29 cellular contexts compared by ENCODE assay signal in genomic region chr7:141079223-141079622, GRCh38.
"Had no signal": no experiment of that assay in that cellular context is flagged by ENCODE, and none has a peak within 500 bp of the region (broad histone marks: within the 10 kb centered on the region; RNA-seq: fewer than 3 reads in every experiment).

No MANE protein-coding gene starts in this region.

- H3K27ac ChIP-seq: brain microvascular endothelial cell, coronary artery, dorsolateral prefrontal cortex had no signal

- DNase-seq: activated CD4-positive, alpha-beta memory T cell treated with anti-CD3 and anti-CD28 coated beads, Interleukin-2, amount 10 ng/mL, durations not matched to agents 7 days and 5 days; activated CD4-positive, alpha-beta T cell treated with anti-CD3 and anti-CD28 coated beads for 1 hour; activated CD4-positive, alpha-beta T cell treated with anti-CD3 and anti-CD28 coated beads for 4 hours; activated CD4-positive, alpha-beta T cell treated with anti-CD3 and anti-CD28 coated beads, Interleukin-2, amount 10 ng/mL, durations not matched to agents 7 days and 5 days; activated CD4-positive, alpha-beta T cell treated with anti-CD3 and anti-CD28 coated beads, Interleukin-2, amount 50 U/mL, for 4 hours; activated effector memory CD4-positive, alpha-beta T cell treated with Interleukin-2 at 50 U/mL for 16 hours; activated gamma-delta T cell treated with Interleukin-2 at 50 U/mL for 16 hours; activated naive CD4-positive, alpha-beta T cell treated with anti-CD3 and anti-CD28 coated beads, Interleukin-2, amount 50 U/mL, for 16 hours; activated naive CD4-positive, alpha-beta T cell treated with Interleukin-2 at 50 U/mL for 16 hours; activated T-cell treated with anti-CD3 and anti-CD28 coated beads, Interleukin-2, amount 50 U/mL, for 4 hours; amniotic stem cell; anterior cingulate cortex; brain microvascular endothelial cell; dorsolateral prefrontal cortex; effector memory CD4-positive, alpha-beta T cell; endodermal cell; foreskin fibroblast; head of caudate nucleus; T-helper 1 cell; T-helper 17 cell; T1000 had no signal

- H3K4me1 Mint-ChIP-seq: activated T-helper 17 cell treated with anti-CD3 and anti-CD28 coated beads, Interleukin-2, amount 50 U/mL, for 72 hours; central memory CD8-positive, alpha-beta T cell had no signal

- H3K36me3 Mint-ChIP-seq: activated naive CD8-positive, alpha-beta T cell; WTC11 had no signal

- H3K4me3 ChIP-seq: coronary artery had no signal

- H3K27ac Mint-ChIP-seq: activated CD4-positive, alpha-beta memory T cell treated with anti-CD3 and anti-CD28 coated beads, Interleukin-2, amount 10 ng/mL, durations not matched to agents 7 days and 5 days; activated CD4-positive, alpha-beta T cell treated with anti-CD3 and anti-CD28 coated beads, Interleukin-2, amount 10 ng/mL, durations not matched to agents 7 days and 5 days; activated naive CD8-positive, alpha-beta T cell; activated T-helper 17 cell treated with anti-CD3 and anti-CD28 coated beads, Interleukin-2, amount 50 U/mL, for 72 hours; dendritic cell treated with granulocyte-macrophage colony-stimulating factor and Interleukin-4, amounts not matched to agents 40 ng/mL and 50 ng/mL, for 4 days; endodermal cell; T-helper 17 cell; T-helper 2 cell treated with Interferon-gamma antibody and Interleukin-4, amounts not matched to agents 5 μg/mL and 100 μg/mL, for 36 hours; WTC11 had no signal

- H3K4me3 Mint-ChIP-seq: activated CD4-positive, alpha-beta memory T cell treated with anti-CD3 and anti-CD28 coated beads, Interleukin-2, amount 10 ng/mL, durations not matched to agents 7 days and 5 days; activated CD4-positive, alpha-beta T cell treated with anti-CD3 and anti-CD28 coated beads, Interleukin-2, amount 10 ng/mL, durations not matched to agents 7 days and 5 days; activated naive CD8-positive, alpha-beta T cell; activated T-cell treated with anti-CD3 and anti-CD28 coated beads, Interleukin-2, amount 50 U/mL, for 4 hours; activated T-helper 17 cell treated with anti-CD3 and anti-CD28 coated beads, Interleukin-2, amount 50 U/mL, for 72 hours; central memory CD8-positive, alpha-beta T cell; dendritic cell treated with granulocyte-macrophage colony-stimulating factor and Interleukin-4, amounts not matched to agents 40 ng/mL and 50 ng/mL, for 4 days; endodermal cell; T-helper 17 cell; T-helper 2 cell treated with Interferon-gamma antibody and Interleukin-4, amounts not matched to agents 5 μg/mL and 100 μg/mL, for 36 hours; WTC11 had no signal

- ATAC-seq: activated T-cell treated with anti-CD3 and anti-CD28 coated beads, Interleukin-2, amount 50 U/mL, for 4 hours; activated T-helper 17 cell treated with anti-CD3 and anti-CD28 coated beads, Interleukin-2, amount 50 U/mL, for 72 hours; esophagus mucosa; T-helper 17 cell; WTC11 had no signal

- H3K9me3 Mint-ChIP-seq: activated CD4-positive, alpha-beta memory T cell treated with anti-CD3 and anti-CD28 coated beads, Interleukin-2, amount 10 ng/mL, durations not matched to agents 7 days and 5 days; activated CD4-positive, alpha-beta T cell treated with anti-CD3 and anti-CD28 coated beads, Interleukin-2, amount 10 ng/mL, durations not matched to agents 7 days and 5 days; activated T-cell treated with anti-CD3 and anti-CD28 coated beads, Interleukin-2, amount 50 U/mL, for 4 hours; activated T-helper 17 cell treated with anti-CD3 and anti-CD28 coated beads, Interleukin-2, amount 50 U/mL, for 72 hours; central memory CD8-positive, alpha-beta T cell; dendritic cell treated with granulocyte-macrophage colony-stimulating factor and Interleukin-4, amounts not matched to agents 40 ng/mL and 50 ng/mL, for 4 days; endodermal cell; T-helper 2 cell treated with Interferon-gamma antibody and Interleukin-4, amounts not matched to agents 5 μg/mL and 100 μg/mL, for 36 hours; WTC11 had no signal

- H3K36me3 ChIP-seq: brain microvascular endothelial cell had no signal
